ENCODE assay signal across 1 cellular context in genomic region chr9:111891910-111892499, GRCh38.
TF ChIP-seq lines count a peak whose summit lies in the region.

No MANE protein-coding gene starts in this region.

TF ChIP-seq in IMR-90, 13 proteins besides CTCF, POLR2A, EP300 and RAD21 (continued from another document):
- TF ChIP-seq MAFK (IDR thresholded peaks at IDR 0.05; ENCODE audit: low read depth, low read length) (no peak), CHD1 (IDR thresholded peaks at IDR 0.05; ENCODE audit: low read depth, low read length) (no peak), MXI1 (IDR thresholded peaks at IDR 0.05; ENCODE audit: borderline replicate concordance, low read depth, low read length) (no peak), NFE2L2 (IDR thresholded peaks at IDR 0.05; ENCODE audit: low read depth, low read length) (no peak), CEBPB (IDR thresholded peaks at IDR 0.05; ENCODE audit: low read depth, low read length) (no peak), ELK1 (IDR thresholded peaks at IDR 0.05; ENCODE audit: borderline replicate concordance, low read depth, low read length) (no peak), FOS (IDR thresholded peaks at IDR 0.05; ENCODE audit: low read depth, low read length) (no peak), MAZ (IDR thresholded peaks at IDR 0.05; ENCODE audit: borderline replicate concordance, low read depth, low read length) (no peak), RFX5 (IDR thresholded peaks at IDR 0.05; ENCODE audit: low read depth, low read length) (no peak), SMC3 (IDR thresholded peaks at IDR 0.05; ENCODE audit: low read depth, low read length) (no peak), USF2 (IDR thresholded peaks at IDR 0.05; ENCODE audit: low read depth, low read length) (no peak), BHLHE40 (IDR thresholded peaks at IDR 0.05; ENCODE audit: low read depth, low read length) (no peak)
